In genomic region chr6:46628498-46628897, GRCh38 we compare ENCODE assay signal across 26 cellular contexts. TPM values are rescaled to one million over a fixed set of nuclear protein-coding genes. Genes with fewer than 3 reads are reported as not detected.
DNase-seq lines count a peak whose midpoint lies in the region; ATAC-seq and TF ChIP-seq lines count a peak whose summit lies in the region.
"Had no signal": no experiment of that assay in that cellular context is flagged by ENCODE, and none has a peak within 500 bp of the region (broad histone marks: within the 10 kb centered on the region; RNA-seq: fewer than 3 reads in every experiment).

No MANE protein-coding gene starts in this region.

- H3K36me3 ChIP-seq in DOHH2 (ENCODE audit: control insufficient read depth, low read length) (peaks cover 49% of the 10 kb centered on the region), breast epithelium (no peaks in the 10 kb centered on the region), mesendoderm (ENCODE audit: control insufficient read depth, insufficient read depth, low read length) (no peaks in the 10 kb centered on the region), smooth muscle cell (ENCODE audit: low read depth) (no peaks in the 10 kb centered on the region)
- H3K36me3 ChIP-seq: MG63 had no signal

- no peaks in the 10 kb centered on the region for H3K9me3 ChIP-seq in DOHH2 (ENCODE audit: control insufficient read depth, insufficient read depth, low read length)
- H3K9me3 ChIP-seq in breast epithelium = no peaks in the 10 kb centered on the region
- H3K9me3 ChIP-seq in smooth muscle cell (replicated peaks; ENCODE audit: low read depth) = no peaks in the 10 kb centered on the region
- H3K9me3 ChIP-seq: Caco-2, MG63 had no signal

- H4K8ac ChIP-seq in mesendoderm (ENCODE audit: low read depth, low read length) = no peak overlapping the region

- H2BK120ac ChIP-seq in mesendoderm (ENCODE audit: low read depth, low read length) = no peak overlapping the region

- H3K23ac ChIP-seq in mesendoderm (ENCODE audit: low read length) = no peak overlapping the region

- H3K4me1 ChIP-seq in DOHH2 (ENCODE audit: control insufficient read depth, low read length) = peaks cover 56% of the 10 kb centered on the region
- no peaks in the 10 kb centered on the region for H3K4me1 ChIP-seq in breast epithelium
- H3K4me1 ChIP-seq in mesendoderm (ENCODE audit: control insufficient read depth, low read depth, low read length) = no peaks in the 10 kb centered on the region
- no peaks in the 10 kb centered on the region for H3K4me1 ChIP-seq in smooth muscle cell (ENCODE audit: low read depth)
- H3K4me1 ChIP-seq: Caco-2 had no signal

- no peaks in the 10 kb centered on the region for H3K79me1 ChIP-seq in mesendoderm (ENCODE audit: low read length)

- H3K18ac ChIP-seq in mesendoderm (ENCODE audit: low read length) = no peak overlapping the region

- no peaks in the 10 kb centered on the region for H3K27me3 ChIP-seq in DOHH2 (ENCODE audit: control insufficient read depth, low read length)
- no peaks in the 10 kb centered on the region for H3K27me3 ChIP-seq in breast epithelium
- no peaks in the 10 kb centered on the region for H3K27me3 ChIP-seq in mesendoderm (ENCODE audit: insufficient read depth, low read length, poor library complexity)
- H3K27me3 ChIP-seq in smooth muscle cell (ENCODE audit: low read depth) = no peaks in the 10 kb centered on the region
- H3K27me3 ChIP-seq: MG63 had no signal

- H2AFZ ChIP-seq in smooth muscle cell (ENCODE audit: low read depth) = no peak overlapping the region

- H3K4me3 ChIP-seq in DOHH2 (ENCODE audit: low read length) (no peak overlapping the region), breast epithelium (no peak overlapping the region), mesendoderm (ENCODE audit: low read length) (no peak overlapping the region), smooth muscle cell (no peak overlapping the region)
- H3K4me3 ChIP-seq: K562, MG63 had no signal

- H2BK15ac ChIP-seq in mesendoderm (replicated peaks; ENCODE audit: low read depth) = peak overlapping the region; percentile 92

- ATAC-seq in GM18520 (IDR thresholded peaks at IDR 0.05; ENCODE audit: unreplicated experiment) = no peak
- ATAC-seq: K562 had no signal

- H3K79me2 ChIP-seq in DOHH2 (ENCODE audit: control insufficient read depth, low read length) = peaks cover 4% of the 10 kb centered on the region; the same call in 1 of the 2 replicates
- H3K79me2 ChIP-seq in mesendoderm (ENCODE audit: control insufficient read depth, insufficient read depth, low read length) = no peaks in the 10 kb centered on the region
- no peaks in the 10 kb centered on the region for H3K79me2 ChIP-seq in smooth muscle cell (ENCODE audit: low read depth)

- peak; percentile 3 for DNase-seq in GM03348 (ENCODE audit: low spot score)
- no peak for DNase-seq in breast epithelium (ENCODE audit: low spot score in 2 of 2)
- DNase-seq in mesendoderm = peak; percentile 19
- DNase-seq in smooth muscle cell (lab: John Stamatoyannopoulos, UW; ENCODE audit: unreplicated experiment) = no peak
- DNase-seq in ureter (ENCODE audit: low spot score) = no peak
- DNase-seq: Caco-2; CD4-positive, alpha-beta memory T cell; EL; GF-D8; H9; HFFc6; MG63; NCI-H1105 treated with DMSO at 0.1 percent for 48 hours; NCI-H146; NCI-H2029 treated with DMSO at 0.1 percent for 48 hours; NCI-H446 treated with DMSO at 0.1 percent for 48 hours; NCI-H526; NCI-H82; NK-92 treated with Interleukin-12 subunit alpha and Interleukin-12 subunit beta, amount 100 ng/mL, for 24 hours; RPMI8226; SHP77 treated with DMSO at 0.1 percent for 48 hours had no signal

- intact Hi-C loops in breast epithelium (cut with DNase I; ENCODE audit: low total_unique reads) = no loop called here

- H2BK5ac ChIP-seq in mesendoderm (ENCODE audit: low read length) = no peak overlapping the region

- no peaks in the 10 kb centered on the region for H3K9me2 ChIP-seq in DOHH2 (replicated peaks; ENCODE audit: control insufficient read depth, low read length)

- no peak overlapping the region for H3K56ac ChIP-seq in mesendoderm (ENCODE audit: low read length)

- H3K27ac ChIP-seq in DOHH2 (ENCODE audit: low read depth, low read length) = peak overlapping the region; percentile 80; the same call in 1 of the 2 replicates
- H3K27ac ChIP-seq in breast epithelium = peak overlapping the region; percentile 33 to 46
- H3K27ac ChIP-seq in mesendoderm (ENCODE audit: low read depth, low read length) = no peak overlapping the region
- no peak overlapping the region for H3K27ac ChIP-seq in smooth muscle cell (ENCODE audit: low read depth)

- H4K5ac ChIP-seq in mesendoderm (ENCODE audit: low read length) = no peak overlapping the region

- H3K4ac ChIP-seq in mesendoderm (ENCODE audit: low read depth, low read length) = no peak overlapping the region

- no peak for TF ChIP-seq POLR2A in breast epithelium (IDR thresholded peaks at IDR 0.05)

- no CpG with 5 or more reads among the region's 1 CpG for WGBS in mesendoderm (ENCODE audit: extremely low coverage, insufficient coverage, low lambda C conversion rate)
- WGBS in smooth muscle cell (ENCODE audit: low lambda C conversion rate) = 100% methylated on average over 1 of the region's 1 CpG

- H4K20me1 ChIP-seq in DOHH2 (ENCODE audit: control insufficient read depth, insufficient read depth, low read depth, low read length) (no peaks in the 10 kb centered on the region), smooth muscle cell (ENCODE audit: low read depth) (no peaks in the 10 kb centered on the region)

- H2AK5ac ChIP-seq in mesendoderm (ENCODE audit: low read length) = no peak overlapping the region

- TF ChIP-seq CTCF in DOHH2 (IDR thresholded peaks at IDR 0.05; ENCODE audit: low read depth, low read length, poor library complexity, severe bottlenecking) (no peak), breast epithelium (IDR thresholded peaks at IDR 0.05) (no peak), smooth muscle cell (IDR thresholded peaks at IDR 0.05; ENCODE audit: borderline replicate concordance, insufficient read depth, poor library complexity, severe bottlenecking) (no peak)

- no peak overlapping the region for H3K4me2 ChIP-seq in DOHH2 (ENCODE audit: low read length)
- H3K4me2 ChIP-seq in mesendoderm (ENCODE audit: low read length) = no peak overlapping the region
- H3K4me2 ChIP-seq in smooth muscle cell = no peak overlapping the region

- H3K9ac ChIP-seq in mesendoderm (ENCODE audit: low read length) (no peak overlapping the region), smooth muscle cell (ENCODE audit: low read depth) (no peak overlapping the region)

- H3F3A ChIP-seq in DOHH2 (ENCODE audit: control insufficient read depth, insufficient read depth) = peaks cover 16% of the 10 kb centered on the region
- no peaks in the 10 kb centered on the region for H3F3A ChIP-seq in smooth muscle cell (ENCODE audit: low read depth)

RNA-seq across cellular contexts. Expression of gene CYP39A1, which starts 24.1 kb away (rescaled TPM):
- total RNA-seq in breast epithelium (10 to 100 TPM in 1 of 3 donors, 1 to 10 TPM in 2; 1.6 to 12.3 (median 6.9) TPM), smooth muscle cell (0.40 and 2.4 TPM in 2 replicates), ureter (3.5 TPM)
- polyA plus RNA-seq in mesendoderm (2013, experiment 1 of 2) = 1.5 TPM
- 1.0 TPM for polyA plus RNA-seq in mesendoderm (2013, experiment 2 of 2)
- 0.63 TPM in 1 of 2 replicates, not detected in the other for polyA plus RNA-seq in smooth muscle cell
- total RNA-seq: A673; Caco-2; CD4-positive, alpha-beta memory T cell; HFFc6; K562; LHCN-M2 had no signal
- polyA plus RNA-seq: CD4-positive, alpha-beta memory T cell; K562 had no signal

RNA-seq across cellular contexts. Expression of gene SLC25A27, which starts 24.3 kb away (rescaled TPM):
- total RNA-seq in breast epithelium (10 to 100 TPM; 27.0 to 81.7 (median 37.4) TPM), smooth muscle cell (3.7 and 4.9 TPM in 2 replicates), ureter (25.1 TPM)
- 1.1 TPM for polyA plus RNA-seq in mesendoderm (2013, experiment 1 of 2)
- polyA plus RNA-seq in mesendoderm (2013, experiment 2 of 2) = 1.2 TPM
- polyA plus RNA-seq in smooth muscle cell = 0.22 and 2.9 TPM in 2 replicates
- total RNA-seq: K562 had no signal
- polyA plus RNA-seq: CD4-positive, alpha-beta memory T cell; K562 had no signal

RNA-seq across cellular contexts. Expression of gene TDRD6, which starts 59.2 kb away (rescaled TPM):
- 1 to 10 TPM in 2 of 3 donors, under 1 TPM in 1; 0.66 to 2.5 (median 1.1) TPM for total RNA-seq in breast epithelium
- 0.01 TPM for polyA plus RNA-seq in mesendoderm (2013, experiment 1 of 2)
- polyA plus RNA-seq in mesendoderm (2013, experiment 2 of 2) = under 0.01 TPM
- under 0.01 TPM in 1 of 2 replicates, not detected in the other for total RNA-seq in smooth muscle cell
- not detected in 2 replicates for polyA plus RNA-seq in smooth muscle cell
- 0.73 TPM for total RNA-seq in ureter
- total RNA-seq: A673, Caco-2, HFFc6, LHCN-M2 had no signal
- polyA plus RNA-seq: CD4-positive, alpha-beta memory T cell had no signal

Comparison
In these comparisons a context has a peak if more than half of its experiments do, and no peak if none do; other contexts are left out.
1. H3K27ac ChIP-seq: peak in DOHH2 (single experiment) and breast epithelium (2 of 2); none in mesendoderm (single experiment) and smooth muscle cell (single experiment).
2. DNase-seq: peak in GM03348 (single experiment) and mesendoderm (single experiment); none in breast epithelium (0 of 2), smooth muscle cell (single experiment) and ureter (single experiment).